In genomic region chr17:27540300-27541105, GRCh38 we compare ENCODE assay signal across 9 cellular contexts.
DNase-seq lines count a peak whose midpoint lies in the region; ATAC-seq and TF ChIP-seq lines count a peak whose summit lies in the region.
"Had no signal": no experiment of that assay in that cellular context is flagged by ENCODE, and none has a peak within 500 bp of the region (broad histone marks: within the 10 kb centered on the region; RNA-seq: fewer than 3 reads in every experiment).

No MANE protein-coding gene starts in this region.

- in situ Hi-C loops in Caki2 (cut with HindIII; ENCODE audit: low pct_unique_long_range_greater_than_20kb, low sequenced_read_pairs), result no loop called here

- DNase-seq in Caki2 (ENCODE audit: low read depth), result peak; percentile 69
- peak; percentile 43 for DNase-seq in SKM-1 (lab: John Stamatoyannopoulos, UW; ENCODE audit: unreplicated experiment)
- DNase-seq in fibroblast of villous mesenchyme (ENCODE audit: low read depth), result peak; percentile 100
- DNase-seq in posterior vena cava (ENCODE audit: low spot score), result peak; percentile 95
- DNase-seq in activated CD8-positive, alpha-beta memory T cell treated with anti-CD3 and anti-CD28 coated beads for 24 hours, result no peak
- no peak for DNase-seq in inferior parietal cortex (ENCODE audit: extremely low spot score)
- DNase-seq in activated CD4-positive, alpha-beta T cell treated with anti-CD3 and anti-CD28 coated beads for 36 hours, result no peak

- no peaks in the 10 kb centered on the region for H3K9me3 Mint-ChIP-seq in activated CD4-positive, alpha-beta T cell treated with anti-CD3 and anti-CD28 coated beads for 36 hours (ENCODE audit: low read depth)
- H3K9me3 Mint-ChIP-seq: nephron had no signal

- peaks cover 78% of the 10 kb centered on the region for H3K4me1 Mint-ChIP-seq in activated CD4-positive, alpha-beta T cell treated with anti-CD3 and anti-CD28 coated beads for 36 hours

- no peaks in the 10 kb centered on the region for H3K27me3 Mint-ChIP-seq in activated CD4-positive, alpha-beta T cell treated with anti-CD3 and anti-CD28 coated beads for 36 hours

- intact Hi-C loops in posterior vena cava (cut with DNase I), result no loop called here
- intact Hi-C loops in activated CD4-positive, alpha-beta T cell treated with anti-CD3 and anti-CD28 coated beads for 36 hours (cut with DNase I, micrococcal nuclease), result loop anchor here (5.0 to 10.0 kb wide), 4 partner anchors 186 to 502 kb away; partner anchors contain the start of genes NLK (in 1 of the 2) and WSB1 (in 1 of the 2)

- no peak for TF ChIP-seq CTCF in fibroblast of villous mesenchyme (IDR thresholded peaks at IDR 0.05; ENCODE audit: insufficient read depth, low read depth, low read length)

- POLR2A ChIA-PET in activated CD4-positive, alpha-beta T cell treated with anti-CD3 and anti-CD28 coated beads for 36 hours (lab: Charles Lee), result interaction anchor here (0.7 kb wide), 1 partner anchor 21 kb away, joined by 3 read pairs; no protein-coding TSS in a partner anchor

- H3K36me3 Mint-ChIP-seq in activated CD4-positive, alpha-beta T cell treated with anti-CD3 and anti-CD28 coated beads for 36 hours (ENCODE audit: low read depth), result peaks cover 10% of the 10 kb centered on the region

- H3K4me3 ChIP-seq in fibroblast of villous mesenchyme (ENCODE audit: low read depth, low read length), result peak overlapping the region; percentile 2

- CTCF ChIA-PET in activated CD4-positive, alpha-beta T cell treated with anti-CD3 and anti-CD28 coated beads for 36 hours (lab: Charles Lee), result interaction anchor here (0.6 to 1.7 kb wide), 4 partner anchors 10 to 71 kb away, joined by 3 to 6 read pairs (median 3); no protein-coding TSS in a partner anchor

- no peak overlapping the region for H3K4me3 Mint-ChIP-seq in activated CD4-positive, alpha-beta T cell treated with anti-CD3 and anti-CD28 coated beads for 36 hours
- H3K4me3 Mint-ChIP-seq: nephron had no signal

- no peak overlapping the region for H3K27ac Mint-ChIP-seq in activated CD4-positive, alpha-beta T cell treated with anti-CD3 and anti-CD28 coated beads for 36 hours

- no peak for ATAC-seq in HG03342 (IDR thresholded peaks at IDR 0.05; ENCODE audit: unreplicated experiment)
- ATAC-seq in activated CD4-positive, alpha-beta T cell treated with anti-CD3 and anti-CD28 coated beads for 36 hours, result no peak

Comparison
In these comparisons a context has a peak if more than half of its experiments do, and no peak if none do; other contexts are left out.
1. DNase-seq: peak in Caki2 (single experiment), SKM-1 (single experiment), fibroblast of villous mesenchyme (single experiment) and posterior vena cava (single experiment); none in activated CD8-positive, alpha-beta memory T cell treated with anti-CD3 and anti-CD28 coated beads for 24 hours (single experiment), inferior parietal cortex (single experiment) and activated CD4-positive, alpha-beta T cell treated with anti-CD3 and anti-CD28 coated beads for 36 hours (single experiment).
2. intact Hi-C loops: an anchor here in activated CD4-positive, alpha-beta T cell treated with anti-CD3 and anti-CD28 coated beads for 36 hours (5.0 to 10.0 kb wide); none called in posterior vena cava.